ENCODE assay signal across 16 cellular contexts in genomic region chr19:40621966-40622772, GRCh38. TPM values are rescaled to one million over a fixed set of nuclear protein-coding genes. Genes with fewer than 3 reads are reported as not detected.
DNase-seq lines count a peak whose midpoint lies in the region; ATAC-seq and TF ChIP-seq lines count a peak whose summit lies in the region.
"Had no signal": no experiment of that assay in that cellular context is flagged by ENCODE, and none has a peak within 500 bp of the region (broad histone marks: within the 10 kb centered on the region; RNA-seq: fewer than 3 reads in every experiment).

No MANE protein-coding gene starts in this region.

- no peaks in the 10 kb centered on the region for H3K27me3 Mint-ChIP-seq in activated naive CD8-positive, alpha-beta T cell treated with anti-CD3 and anti-CD28 coated beads for 36 hours
- no peaks in the 10 kb centered on the region for H3K27me3 Mint-ChIP-seq in activated naive CD8-positive, alpha-beta T cell treated with anti-CD3 and anti-CD28 coated beads, Interleukin-2, amount 50 U/mL, for 24 hours
- no peaks in the 10 kb centered on the region for H3K27me3 Mint-ChIP-seq in activated T-helper 2 cell treated with anti-CD3 and anti-CD28 coated beads, Interferon-gamma antibody, Interleukin-2, Interleukin-4, amounts not matched to agents 10 μg/mL and 5 μg/mL and 100 μg/mL, durations not matched to agents 14 hours and 24 hours and 36 hours (ENCODE audit: low read depth)
- H3K27me3 Mint-ChIP-seq: B cell; CD4-positive, alpha-beta T cell had no signal

- peaks cover 13% of the 10 kb centered on the region for H3K4me1 Mint-ChIP-seq in activated naive CD8-positive, alpha-beta T cell treated with anti-CD3 and anti-CD28 coated beads for 36 hours
- peaks cover 28% of the 10 kb centered on the region for H3K4me1 Mint-ChIP-seq in activated naive CD8-positive, alpha-beta T cell treated with anti-CD3 and anti-CD28 coated beads, Interleukin-2, amount 50 U/mL, for 24 hours
- H3K4me1 Mint-ChIP-seq in activated T-helper 2 cell treated with anti-CD3 and anti-CD28 coated beads, Interferon-gamma antibody, Interleukin-2, Interleukin-4, amounts not matched to agents 10 μg/mL and 5 μg/mL and 100 μg/mL, durations not matched to agents 14 hours and 24 hours and 36 hours (ENCODE audit: low read depth) = peaks cover 16% of the 10 kb centered on the region

- WGBS in aorta, 2 donors = 88 to 90% methylated on average over 23 to 24 of the region's 24 CpGs

- H3K4me1 ChIP-seq in RWPE2 (ENCODE audit: insufficient read depth, poor library complexity, severe bottlenecking) (no peaks in the 10 kb centered on the region), aorta (ENCODE audit: control insufficient read depth in 1 of 2, insufficient read depth in 2 of 2, low read length in 2 of 2) (no peaks in the 10 kb centered on the region)

- H3K9me3 Mint-ChIP-seq in activated naive CD8-positive, alpha-beta T cell treated with anti-CD3 and anti-CD28 coated beads for 36 hours = no peaks in the 10 kb centered on the region
- no peaks in the 10 kb centered on the region for H3K9me3 Mint-ChIP-seq in activated naive CD8-positive, alpha-beta T cell treated with anti-CD3 and anti-CD28 coated beads, Interleukin-2, amount 50 U/mL, for 24 hours
- no peaks in the 10 kb centered on the region for H3K9me3 Mint-ChIP-seq in activated T-helper 2 cell treated with anti-CD3 and anti-CD28 coated beads, Interferon-gamma antibody, Interleukin-2, Interleukin-4, amounts not matched to agents 10 μg/mL and 5 μg/mL and 100 μg/mL, durations not matched to agents 14 hours and 24 hours and 36 hours
- H3K9me3 Mint-ChIP-seq: CD4-positive, alpha-beta T cell had no signal

- no peaks in the 10 kb centered on the region for H3K9me3 ChIP-seq in RWPE2 (ENCODE audit: severe bottlenecking)
- H3K9me3 ChIP-seq in aorta (ENCODE audit: control insufficient read depth, low read length) = no peaks in the 10 kb centered on the region
- H3K9me3 ChIP-seq: MG63 had no signal

- peak overlapping the region; percentile 40 for H3K27ac Mint-ChIP-seq in activated naive CD8-positive, alpha-beta T cell treated with anti-CD3 and anti-CD28 coated beads for 36 hours
- no peak overlapping the region for H3K27ac Mint-ChIP-seq in activated naive CD8-positive, alpha-beta T cell treated with anti-CD3 and anti-CD28 coated beads, Interleukin-2, amount 50 U/mL, for 24 hours
- no peak overlapping the region for H3K27ac Mint-ChIP-seq in activated T-helper 2 cell treated with anti-CD3 and anti-CD28 coated beads, Interferon-gamma antibody, Interleukin-2, Interleukin-4, amounts not matched to agents 10 μg/mL and 5 μg/mL and 100 μg/mL, durations not matched to agents 14 hours and 24 hours and 36 hours
- H3K27ac Mint-ChIP-seq: B cell; CD4-positive, alpha-beta T cell had no signal

- DNase-seq in activated naive CD8-positive, alpha-beta T cell treated with anti-CD3 and anti-CD28 coated beads for 36 hours = no peak
- no peak for DNase-seq in activated naive CD8-positive, alpha-beta T cell treated with anti-CD3 and anti-CD28 coated beads, Interleukin-2, amount 50 U/mL, for 24 hours
- DNase-seq in RWPE2 (ENCODE audit: low spot score) (peak; percentile 59), epidermal melanocyte (ENCODE audit: insufficient read length, low spot score) (peak; percentile 15), aorta (no peak)
- DNase-seq in activated T-helper 2 cell treated with anti-CD3 and anti-CD28 coated beads, Interferon-gamma antibody, Interleukin-2, Interleukin-4, amounts not matched to agents 10 μg/mL and 5 μg/mL and 100 μg/mL, durations not matched to agents 14 hours and 24 hours and 36 hours (ENCODE audit: low spot score) = no peak
- DNase-seq: Calu3; CD4-positive, alpha-beta T cell; GOT3; MG63; NCI-H1092 treated with DMSO at 0.1 percent for 48 hours; NCI-H1694 treated with DMSO at 0.1 percent for 48 hours; NCI-H446; PC-3 had no signal

- H3K4me3 ChIP-seq in RWPE2 (ENCODE audit: severe bottlenecking) (no peak overlapping the region), aorta (ENCODE audit: low read length in 2 of 2) (no peak overlapping the region)
- H3K4me3 ChIP-seq: MG63 had no signal

- no peaks in the 10 kb centered on the region for H3K27me3 ChIP-seq in RWPE2 (ENCODE audit: insufficient read depth, poor library complexity, severe bottlenecking)
- no peaks in the 10 kb centered on the region for H3K27me3 ChIP-seq in aorta (ENCODE audit: control insufficient read depth in 1 of 2, insufficient read depth in 2 of 2, low read length in 1 of 2)
- H3K27me3 ChIP-seq: MG63 had no signal

- no peak for ATAC-seq in activated naive CD8-positive, alpha-beta T cell treated with anti-CD3 and anti-CD28 coated beads, Interleukin-2, amount 50 U/mL, for 24 hours
- ATAC-seq in RWPE2 (ENCODE audit: low read depth) (no peak), aorta (ENCODE audit: low FRiP score) (peak; percentile 2), GM19324 (IDR thresholded peaks at IDR 0.05; ENCODE audit: low FRiP score, unreplicated experiment) (no peak)
- ATAC-seq: PC-3 had no signal

- TF ChIP-seq CTCF in RWPE2 (IDR thresholded peaks at IDR 0.05; ENCODE audit: poor library complexity, severe bottlenecking) = no peak

- intact Hi-C loops in aorta (cut with DNase I) = no loop called here
- intact Hi-C loops in activated T-helper 2 cell treated with anti-CD3 and anti-CD28 coated beads, Interferon-gamma antibody, Interleukin-2, Interleukin-4, amounts not matched to agents 10 μg/mL and 5 μg/mL and 100 μg/mL, durations not matched to agents 14 hours and 24 hours and 36 hours (cut with micrococcal nuclease) = no loop called here

- no peak overlapping the region for H3K4me3 Mint-ChIP-seq in activated naive CD8-positive, alpha-beta T cell treated with anti-CD3 and anti-CD28 coated beads for 36 hours
- no peak overlapping the region for H3K4me3 Mint-ChIP-seq in activated naive CD8-positive, alpha-beta T cell treated with anti-CD3 and anti-CD28 coated beads, Interleukin-2, amount 50 U/mL, for 24 hours
- H3K4me3 Mint-ChIP-seq in activated T-helper 2 cell treated with anti-CD3 and anti-CD28 coated beads, Interferon-gamma antibody, Interleukin-2, Interleukin-4, amounts not matched to agents 10 μg/mL and 5 μg/mL and 100 μg/mL, durations not matched to agents 14 hours and 24 hours and 36 hours (ENCODE audit: low read depth) = no peak overlapping the region
- H3K4me3 Mint-ChIP-seq: B cell; CD4-positive, alpha-beta T cell had no signal

- H3K36me3 ChIP-seq in RWPE2 (ENCODE audit: low read depth) = peaks cover 78% of the 10 kb centered on the region
- H3K36me3 ChIP-seq in aorta (ENCODE audit: control insufficient read depth in 1 of 2, insufficient read depth in 2 of 2, low read length in 1 of 2) = peaks cover 0 to 10% of the 10 kb centered on the region in 2 donors

- no peak overlapping the region for H3K27ac ChIP-seq in RWPE2 (ENCODE audit: poor library complexity, severe bottlenecking)
- no peak overlapping the region for H3K27ac ChIP-seq in aorta (ENCODE audit: low read depth in 1 of 2, low read length in 2 of 2)

- peaks cover 33% of the 10 kb centered on the region for H3K36me3 Mint-ChIP-seq in activated naive CD8-positive, alpha-beta T cell treated with anti-CD3 and anti-CD28 coated beads for 36 hours
- peaks cover 38% of the 10 kb centered on the region for H3K36me3 Mint-ChIP-seq in activated naive CD8-positive, alpha-beta T cell treated with anti-CD3 and anti-CD28 coated beads, Interleukin-2, amount 50 U/mL, for 24 hours (ENCODE audit: low read depth)
- H3K36me3 Mint-ChIP-seq in activated T-helper 2 cell treated with anti-CD3 and anti-CD28 coated beads, Interferon-gamma antibody, Interleukin-2, Interleukin-4, amounts not matched to agents 10 μg/mL and 5 μg/mL and 100 μg/mL, durations not matched to agents 14 hours and 24 hours and 36 hours (ENCODE audit: low read depth) = peaks cover 58% of the 10 kb centered on the region

RNA-seq across cellular contexts. Expression of gene LTBP4, which starts 21.0 kb away (rescaled TPM):
- total RNA-seq in activated naive CD8-positive, alpha-beta T cell treated with anti-CD3 and anti-CD28 coated beads for 36 hours = 100 to 1,000 TPM in 1 of 2 experiments, 10 to 100 TPM in 1; 99.3 to 102 TPM
- total RNA-seq in aorta = 100 to 1,000 TPM; 286 to 725 TPM
- 100 to 1,000 TPM; 140 to 768 TPM for polyA plus RNA-seq in aorta
- total RNA-seq in activated T-helper 2 cell treated with anti-CD3 and anti-CD28 coated beads, Interferon-gamma antibody, Interleukin-2, Interleukin-4, amounts not matched to agents 10 μg/mL and 5 μg/mL and 100 μg/mL, durations not matched to agents 14 hours and 24 hours and 36 hours = 101 and 104 TPM in 2 replicates

RNA-seq across cellular contexts. Expression of gene SHKBP1, which starts 45.5 kb away (rescaled TPM):
- total RNA-seq in activated naive CD8-positive, alpha-beta T cell treated with anti-CD3 and anti-CD28 coated beads for 36 hours = 10 to 100 TPM; 71.1 to 74.5 TPM
- total RNA-seq in aorta = 10 to 100 TPM; 54.0 to 75.3 TPM
- 100 to 1,000 TPM in 1 of 2 donors, 10 to 100 TPM in 1; 29.4 to 150 TPM for polyA plus RNA-seq in aorta
- total RNA-seq in activated T-helper 2 cell treated with anti-CD3 and anti-CD28 coated beads, Interferon-gamma antibody, Interleukin-2, Interleukin-4, amounts not matched to agents 10 μg/mL and 5 μg/mL and 100 μg/mL, durations not matched to agents 14 hours and 24 hours and 36 hours = 125 and 136 TPM in 2 replicates

Comparison
In these comparisons a context has a peak if more than half of its experiments do, and no peak if none do; other contexts are left out.
1. DNase-seq: peak in RWPE2 (single experiment) and epidermal melanocyte (single experiment); none in activated naive CD8-positive, alpha-beta T cell treated with anti-CD3 and anti-CD28 coated beads for 36 hours (single experiment), activated naive CD8-positive, alpha-beta T cell treated with anti-CD3 and anti-CD28 coated beads, Interleukin-2, amount 50 U/mL, for 24 hours (single experiment), aorta (0 of 2) and activated T-helper 2 cell treated with anti-CD3 and anti-CD28 coated beads, Interferon-gamma antibody, Interleukin-2, Interleukin-4, amounts not matched to agents 10 μg/mL and 5 μg/mL and 100 μg/mL, durations not matched to agents 14 hours and 24 hours and 36 hours (single experiment).